Comparison of ENCODE assay signal across 19 cellular contexts in the genomic region with DNA sequence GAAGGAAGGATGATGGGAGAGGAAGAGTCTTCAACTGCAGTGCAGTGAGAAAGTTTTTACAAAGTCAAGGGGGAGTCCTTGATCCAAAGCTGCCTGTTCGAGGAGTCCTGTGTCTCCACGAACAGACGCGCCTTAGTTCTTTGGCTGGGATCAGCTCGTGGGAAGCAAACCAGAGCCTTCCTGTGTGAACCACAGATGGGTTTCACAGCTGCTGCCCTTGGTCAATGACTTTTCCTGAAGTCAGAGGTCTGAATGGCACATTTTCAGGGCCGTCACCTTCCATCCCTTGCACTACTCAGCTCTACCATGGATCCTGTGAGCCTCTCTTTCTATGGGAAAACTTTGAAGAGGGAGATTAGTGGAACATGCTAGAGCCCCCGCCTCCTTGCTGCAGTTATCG. TPM values are rescaled to one million over a fixed set of nuclear protein-coding genes. Genes with fewer than 3 reads are reported as not detected.
A peak's percentile ranks its signal among the peaks of the same experiment; 100 is the strongest.
DNase-seq lines count a peak whose midpoint lies in the region; ATAC-seq and TF ChIP-seq lines count a peak whose summit lies in the region.
"Had no signal": no experiment of that assay in that cellular context is flagged by ENCODE, and none has a peak within 500 bp of the region (broad histone marks: within the 10 kb centered on the region; RNA-seq: fewer than 3 reads in every experiment).

No MANE protein-coding gene starts in this region.

- H3K4me3 Mint-ChIP-seq in stimulated activated naive CD8-positive, alpha-beta T cell treated with anti-CD3 and anti-CD28 coated beads, Interleukin-15, Interleukin-2, amounts not matched to agents 100 ng/mL and 50 ng/mL, for 24 hours = no peak overlapping the region
- no peak overlapping the region for H3K4me3 Mint-ChIP-seq in stimulated activated naive CD8-positive, alpha-beta T cell treated with anti-CD3 and anti-CD28 coated beads, Interleukin-15, amount 100 ng/mL, for 72 hours
- peak overlapping the region; percentile 65 to 79 (median 79) for H3K4me3 Mint-ChIP-seq in immature natural killer cell

- H3K4me3 ChIP-seq in osteoblast (ENCODE audit: insufficient read depth, low read length) (no peak overlapping the region), tibial nerve (no peak overlapping the region), tibial artery (no peak overlapping the region)

- no peak for DNase-seq in stimulated activated naive CD8-positive, alpha-beta T cell treated with anti-CD3 and anti-CD28 coated beads, Interleukin-15, amount 100 ng/mL, for 72 hours
- DNase-seq in immature natural killer cell (peak in 1 of 3 donors; percentile 31), osteoblast (ENCODE audit: insufficient read length, low spot score, missing footprints) (peak; percentile 50), tibial nerve (ENCODE audit: low spot score in 2 of 2) (no peak), tibial artery (no peak), EL (no peak)
- DNase-seq: CD8-positive, alpha-beta memory T cell; DMS53; NCI-H1105; NCI-H1694; NCI-H2227 treated with DMSO at 0.1 percent for 48 hours; NCI-H524; NCI-H82; RPMI8226; SIG-M5 had no signal

- no peaks in the 10 kb centered on the region for H3K79me2 ChIP-seq in osteoblast (ENCODE audit: insufficient read depth, low read length)

- H3K9me3 ChIP-seq in osteoblast (ENCODE audit: low read depth, low read length) = no peaks in the 10 kb centered on the region
- H3K9me3 ChIP-seq in tibial nerve = no peaks in the 10 kb centered on the region
- no peaks in the 10 kb centered on the region for H3K9me3 ChIP-seq in tibial artery

- no peak for ATAC-seq in stimulated activated naive CD8-positive, alpha-beta T cell treated with anti-CD3 and anti-CD28 coated beads, Interleukin-15, amount 100 ng/mL, for 72 hours
- ATAC-seq in GM19324 (IDR thresholded peaks at IDR 0.05; ENCODE audit: low FRiP score, unreplicated experiment) = no peak
- ATAC-seq: SK-N-SH treated with all-trans-retinoic acid at 6 μM for 48 hours had no signal

- 51 to 58% methylated on average over 8 of the region's 8 CpGs for WGBS in tibial nerve, 2 donors

- H3K27ac Mint-ChIP-seq in stimulated activated naive CD8-positive, alpha-beta T cell treated with anti-CD3 and anti-CD28 coated beads, Interleukin-15, Interleukin-2, amounts not matched to agents 100 ng/mL and 50 ng/mL, for 24 hours = peak overlapping the region; percentile 3
- H3K27ac Mint-ChIP-seq in stimulated activated naive CD8-positive, alpha-beta T cell treated with anti-CD3 and anti-CD28 coated beads, Interleukin-15, amount 100 ng/mL, for 72 hours = no peak overlapping the region
- peak overlapping the region in 4 of 6 donors; percentile 22 to 79 (median 28) for H3K27ac Mint-ChIP-seq in immature natural killer cell

- H3K27me3 ChIP-seq in osteoblast (ENCODE audit: insufficient read depth, low read length) = peaks cover 31% of the 10 kb centered on the region
- H3K27me3 ChIP-seq in tibial nerve = peaks cover 0 to 19% of the 10 kb centered on the region in 2 donors
- peaks cover 0 to 36% of the 10 kb centered on the region in 2 donors for H3K27me3 ChIP-seq in tibial artery

- TF ChIP-seq CTCF in osteoblast (IDR thresholded peaks at IDR 0.05; ENCODE audit: extremely low read depth, low read depth, low read length) = no peak
- no peak for TF ChIP-seq CTCF in tibial nerve (IDR thresholded peaks at IDR 0.05)
- TF ChIP-seq CTCF in tibial artery (IDR thresholded peaks at IDR 0.05) = no peak

- H3K27me3 Mint-ChIP-seq in stimulated activated naive CD8-positive, alpha-beta T cell treated with anti-CD3 and anti-CD28 coated beads, Interleukin-15, Interleukin-2, amounts not matched to agents 100 ng/mL and 50 ng/mL, for 24 hours = no peaks in the 10 kb centered on the region
- H3K27me3 Mint-ChIP-seq in stimulated activated naive CD8-positive, alpha-beta T cell treated with anti-CD3 and anti-CD28 coated beads, Interleukin-15, amount 100 ng/mL, for 72 hours = no peaks in the 10 kb centered on the region
- peaks cover 4 to 8% (median 5%) of the 10 kb centered on the region in 3 donors for H3K27me3 Mint-ChIP-seq in immature natural killer cell (ENCODE audit: low read depth in 3 of 3)
- H3K27me3 Mint-ChIP-seq: CD8-positive, alpha-beta memory T cell had no signal

- H3K4me1 ChIP-seq in osteoblast (ENCODE audit: insufficient read depth, low read length) = peaks cover 4% of the 10 kb centered on the region
- H3K4me1 ChIP-seq in tibial nerve = peaks cover 0 to 11% (median 6%) of the 10 kb centered on the region in 4 donors
- H3K4me1 ChIP-seq in tibial artery = peaks cover 5 to 11% (median 9%) of the 10 kb centered on the region in 4 donors

- no peaks in the 10 kb centered on the region for H4K20me1 ChIP-seq in osteoblast (ENCODE audit: insufficient read depth, low read length)

- no peak for TF ChIP-seq EP300 in tibial nerve (IDR thresholded peaks at IDR 0.05)

- no peaks in the 10 kb centered on the region for H3K9me3 Mint-ChIP-seq in stimulated activated naive CD8-positive, alpha-beta T cell treated with anti-CD3 and anti-CD28 coated beads, Interleukin-15, Interleukin-2, amounts not matched to agents 100 ng/mL and 50 ng/mL, for 24 hours
- no peaks in the 10 kb centered on the region for H3K9me3 Mint-ChIP-seq in stimulated activated naive CD8-positive, alpha-beta T cell treated with anti-CD3 and anti-CD28 coated beads, Interleukin-15, amount 100 ng/mL, for 72 hours
- no peaks in the 10 kb centered on the region for H3K9me3 Mint-ChIP-seq in immature natural killer cell
- H3K9me3 Mint-ChIP-seq: CD8-positive, alpha-beta memory T cell had no signal

- H3K4me2 ChIP-seq in osteoblast (ENCODE audit: insufficient read depth, low read length) = no peak overlapping the region

- intact Hi-C loops in tibial artery (cut with DNase I; ENCODE audit: low total_unique reads) = no loop called here

- H3K4me1 Mint-ChIP-seq in stimulated activated naive CD8-positive, alpha-beta T cell treated with anti-CD3 and anti-CD28 coated beads, Interleukin-15, Interleukin-2, amounts not matched to agents 100 ng/mL and 50 ng/mL, for 24 hours (ENCODE audit: low read depth) = peaks cover 27% of the 10 kb centered on the region
- peaks cover 38% of the 10 kb centered on the region for H3K4me1 Mint-ChIP-seq in stimulated activated naive CD8-positive, alpha-beta T cell treated with anti-CD3 and anti-CD28 coated beads, Interleukin-15, amount 100 ng/mL, for 72 hours
- H3K4me1 Mint-ChIP-seq in immature natural killer cell = peaks cover 44 to 47% of the 10 kb centered on the region in 2 donors

- TF ChIP-seq POLR2A in tibial nerve (IDR thresholded peaks at IDR 0.05) = no peak

- H3K36me3 Mint-ChIP-seq in stimulated activated naive CD8-positive, alpha-beta T cell treated with anti-CD3 and anti-CD28 coated beads, Interleukin-15, Interleukin-2, amounts not matched to agents 100 ng/mL and 50 ng/mL, for 24 hours (ENCODE audit: low read depth) = no peaks in the 10 kb centered on the region
- no peaks in the 10 kb centered on the region for H3K36me3 Mint-ChIP-seq in immature natural killer cell

- no peak overlapping the region for H2AFZ ChIP-seq in osteoblast (ENCODE audit: low read length)

- H3K36me3 ChIP-seq in osteoblast (ENCODE audit: insufficient read depth, low read length) (no peaks in the 10 kb centered on the region), tibial nerve (no peaks in the 10 kb centered on the region), tibial artery (no peaks in the 10 kb centered on the region)

- no peak overlapping the region for H3K27ac ChIP-seq in osteoblast (ENCODE audit: low read depth, low read length)
- no peak overlapping the region for H3K27ac ChIP-seq in tibial nerve
- H3K27ac ChIP-seq in tibial artery = no peak overlapping the region
- H3K27ac ChIP-seq: 22Rv1 had no signal

RNA-seq across cellular contexts. Expression of a gene that starts 4.2 kb away (rescaled TPM):
- polyA plus RNA-seq in immature natural killer cell = 10 to 100 TPM in 1 of 3 donors, 1 to 10 TPM in 2; 5.1 to 14.2 (median 5.1) TPM
- total RNA-seq in osteoblast = not detected in 2 replicates
- total RNA-seq in tibial nerve = under 1 TPM in 2 of 4 donors, not detected in 2; 0.22 to 0.30 TPM

Comparison
In these comparisons a context has a peak if more than half of its experiments do, and no peak if none do; other contexts are left out.
1. H3K27ac Mint-ChIP-seq: peak in stimulated activated naive CD8-positive, alpha-beta T cell treated with anti-CD3 and anti-CD28 coated beads, Interleukin-15, Interleukin-2, amounts not matched to agents 100 ng/mL and 50 ng/mL, for 24 hours (single experiment) and immature natural killer cell (4 of 6); none in stimulated activated naive CD8-positive, alpha-beta T cell treated with anti-CD3 and anti-CD28 coated beads, Interleukin-15, amount 100 ng/mL, for 72 hours (0 of 2).
2. H3K4me3 Mint-ChIP-seq: peak in immature natural killer cell (5 of 5); none in stimulated activated naive CD8-positive, alpha-beta T cell treated with anti-CD3 and anti-CD28 coated beads, Interleukin-15, Interleukin-2, amounts not matched to agents 100 ng/mL and 50 ng/mL, for 24 hours (single experiment) and stimulated activated naive CD8-positive, alpha-beta T cell treated with anti-CD3 and anti-CD28 coated beads, Interleukin-15, amount 100 ng/mL, for 72 hours (0 of 2).